16 cellular contexts compared by ENCODE assay signal in the genomic region with DNA sequence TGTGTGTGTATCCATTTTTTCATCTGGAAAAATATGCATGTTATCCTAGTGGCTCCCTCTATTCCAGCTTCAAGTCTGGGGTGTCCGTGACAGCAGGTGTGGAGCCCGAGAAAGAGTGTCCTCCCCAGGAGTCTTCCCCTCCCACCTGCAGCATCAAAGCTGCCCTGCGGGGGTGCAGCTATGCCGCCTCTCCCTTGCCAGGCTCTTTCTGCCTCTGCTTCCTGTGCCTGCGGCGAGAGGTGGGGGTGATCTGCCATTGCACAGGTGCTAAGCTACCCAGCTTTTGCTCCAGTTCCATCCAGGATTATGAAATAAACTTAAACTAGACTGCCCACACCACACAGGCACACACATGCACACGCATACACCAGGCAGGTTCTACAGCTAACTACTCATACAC.
DNase-seq lines count a peak whose midpoint lies in the region; ATAC-seq and TF ChIP-seq lines count a peak whose summit lies in the region.
"Had no signal": no experiment of that assay in that cellular context is flagged by ENCODE, and none has a peak within 500 bp of the region (broad histone marks: within the 10 kb centered on the region; RNA-seq: fewer than 3 reads in every experiment).

No MANE protein-coding gene starts in this region.

- no peaks in the 10 kb centered on the region for H3K9me3 Mint-ChIP-seq in stimulated activated naive CD8-positive, alpha-beta T cell treated with anti-CD3 and anti-CD28 coated beads, Interleukin-15, amount 100 ng/mL, for 72 hours
- no peaks in the 10 kb centered on the region for H3K9me3 Mint-ChIP-seq in mesothelial cell of epicardium

- H3K27ac Mint-ChIP-seq in stimulated activated naive CD8-positive, alpha-beta T cell treated with anti-CD3 and anti-CD28 coated beads, Interleukin-15, amount 100 ng/mL, for 72 hours, result no peak overlapping the region
- H3K27ac Mint-ChIP-seq in mesothelial cell of epicardium, result no peak overlapping the region

- H3K27ac ChIP-seq in foreskin keratinocyte, result no peak overlapping the region
- H3K27ac ChIP-seq: C4-2B, RWPE1, SJCRH30 had no signal

- H3K36me3 Mint-ChIP-seq in mesothelial cell of epicardium, result no peaks in the 10 kb centered on the region

- peak; percentile 24 for ATAC-seq in stimulated activated naive CD8-positive, alpha-beta T cell treated with anti-CD3 and anti-CD28 coated beads, Interleukin-15, amount 100 ng/mL, for 72 hours
- ATAC-seq in stimulated activated naive CD8-positive, alpha-beta T cell treated with anti-CD3 and anti-CD28 coated beads, Interleukin-15, Interleukin-2, amounts not matched to agents 100 U/mL and 50 U/mL, for 24 hours, result no peak
- ATAC-seq in foreskin keratinocyte (peak; percentile 29), HG03135 (IDR thresholded peaks at IDR 0.05; ENCODE audit: unreplicated experiment) (no peak)

- H3K4me3 Mint-ChIP-seq in stimulated activated naive CD8-positive, alpha-beta T cell treated with anti-CD3 and anti-CD28 coated beads, Interleukin-15, amount 100 ng/mL, for 72 hours, result no peak overlapping the region
- no peak overlapping the region for H3K4me3 Mint-ChIP-seq in mesothelial cell of epicardium

- no peaks in the 10 kb centered on the region for H3K4me1 ChIP-seq in foreskin keratinocyte
- H3K4me1 ChIP-seq: SJCRH30 had no signal

- peaks cover 23% of the 10 kb centered on the region for H3K27me3 Mint-ChIP-seq in stimulated activated naive CD8-positive, alpha-beta T cell treated with anti-CD3 and anti-CD28 coated beads, Interleukin-15, amount 100 ng/mL, for 72 hours
- peaks cover 5% of the 10 kb centered on the region for H3K27me3 Mint-ChIP-seq in mesothelial cell of epicardium (ENCODE audit: low read depth)

- DNase-seq in stimulated activated naive CD8-positive, alpha-beta T cell treated with anti-CD3 and anti-CD28 coated beads, Interleukin-15, amount 100 ng/mL, for 72 hours, result no peak
- no peak for DNase-seq in stimulated activated naive CD8-positive, alpha-beta T cell treated with anti-CD3 and anti-CD28 coated beads, Interleukin-15, Interleukin-2, amounts not matched to agents 100 U/mL and 50 U/mL, for 24 hours
- peak; percentile 26 for DNase-seq in NCI-H345 (lab: John Stamatoyannopoulos, UW)
- DNase-seq in foreskin keratinocyte, result no peak
- no peak for DNase-seq in mesothelial cell of epicardium (ENCODE audit: low spot score in 2 of 2, unreplicated experiment in 2 of 2)
- no peak for DNase-seq in LoVo (ENCODE audit: low spot score)
- DNase-seq in MV-4-11 (lab: John Stamatoyannopoulos, UW), result no peak
- DNase-seq: DMS 273 treated with DMSO at 0.1 percent for 48 hours; NCI-H1694; NCI-H526; NK-92 treated with Interleukin-12 subunit alpha and Interleukin-12 subunit beta, amount 100 ng/mL, for 24 hours; OCI-M1; SJCRH30 had no signal

- H3K27me3 ChIP-seq in foreskin keratinocyte, result peaks cover 14% of the 10 kb centered on the region
- H3K27me3 ChIP-seq: SJCRH30 had no signal

- peaks cover 7% of the 10 kb centered on the region for H3K4me1 Mint-ChIP-seq in stimulated activated naive CD8-positive, alpha-beta T cell treated with anti-CD3 and anti-CD28 coated beads, Interleukin-15, amount 100 ng/mL, for 72 hours
- no peaks in the 10 kb centered on the region for H3K4me1 Mint-ChIP-seq in mesothelial cell of epicardium

- TF ChIP-seq CTCF in foreskin keratinocyte (conservative IDR thresholded peaks at IDR 0.05), result no peak
- TF ChIP-seq CTCF in mesothelial cell of epicardium (IDR thresholded peaks at IDR 0.05; ENCODE audit: unreplicated experiment), result no peak

Comparison
In these comparisons a context has a peak if more than half of its experiments do, and no peak if none do; other contexts are left out.
1. ATAC-seq: peak in stimulated activated naive CD8-positive, alpha-beta T cell treated with anti-CD3 and anti-CD28 coated beads, Interleukin-15, amount 100 ng/mL, for 72 hours (single experiment) and foreskin keratinocyte (single experiment); none in stimulated activated naive CD8-positive, alpha-beta T cell treated with anti-CD3 and anti-CD28 coated beads, Interleukin-15, Interleukin-2, amounts not matched to agents 100 U/mL and 50 U/mL, for 24 hours (single experiment) and HG03135 (single experiment).